Comparison of ENCODE assay signal across 9 cellular contexts in the genomic region with DNA sequence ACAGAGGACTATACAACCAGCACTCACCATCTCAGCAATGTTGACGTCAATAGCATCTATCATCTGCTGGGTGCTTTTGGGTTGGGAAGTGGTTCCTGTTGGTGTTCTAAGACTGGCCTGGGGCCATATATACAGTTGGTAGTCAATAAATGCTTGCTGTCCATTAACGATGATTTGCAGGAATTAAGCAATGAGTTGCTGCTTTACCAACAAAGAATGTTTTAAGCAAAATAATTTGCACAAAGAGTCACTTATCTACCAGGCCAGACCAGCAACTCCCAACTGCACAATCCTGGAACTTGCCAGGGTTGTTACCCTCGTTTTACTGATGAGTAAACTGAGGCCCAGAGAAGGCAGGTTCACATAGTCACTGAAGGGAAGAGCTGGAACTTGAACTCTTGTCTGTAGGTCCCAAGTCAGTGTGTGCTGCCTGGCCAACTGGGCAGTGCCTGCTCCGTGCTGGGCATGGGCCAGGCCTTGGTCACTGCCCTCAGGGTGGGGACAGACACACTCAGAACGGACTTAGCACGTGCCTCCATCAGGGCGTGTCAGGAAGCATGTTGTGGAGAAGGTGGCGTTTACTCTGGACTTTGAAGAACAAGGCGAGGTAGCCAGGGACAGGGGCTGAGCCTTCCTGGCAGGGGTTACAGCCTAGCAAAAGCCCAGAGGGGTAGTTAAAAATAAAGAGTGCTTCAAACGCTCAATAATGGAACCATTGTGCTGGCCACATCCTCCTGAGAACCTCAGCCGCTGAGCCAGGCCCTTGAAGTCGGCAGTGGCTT. TPM values are rescaled to one million over a fixed set of nuclear protein-coding genes. Genes with fewer than 3 reads are reported as not detected.
DNase-seq lines count a peak whose midpoint lies in the region; ATAC-seq lines count a peak whose summit lies in the region.
"Had no signal": no experiment of that assay in that cellular context is flagged by ENCODE, and none has a peak within 500 bp of the region (broad histone marks: within the 10 kb centered on the region; RNA-seq: fewer than 3 reads in every experiment).

No MANE protein-coding gene starts in this region.

- DNase-seq in T-helper 1 cell (no peak), SW480 (ENCODE audit: low spot score) (peak; percentile 77), left kidney (ENCODE audit: low read depth, low spot score) (peak; percentile 31), SK-N-DZ (ENCODE audit: low spot score) (no peak), HPDE6-E6E7 (ENCODE audit: extremely low spot score) (no peak), SKM-1 (lab: John Stamatoyannopoulos, UW; ENCODE audit: unreplicated experiment) (no peak)
- no peak for DNase-seq in stimulated activated naive B cell treated with anti-CD40 and anti-IgM and Interleukin-4, amounts not matched to agents 10 μg/mL and 1 μg/mL and 100 μg/mL, for 72 hours
- DNase-seq: activated CD4-positive, CD25-positive, alpha-beta regulatory T cell treated with anti-CD3 and anti-CD28 coated beads, Interleukin-2, amount 50 U/mL, for 72 hours had no signal

- H3K4me3 Mint-ChIP-seq in T-helper 1 cell treated with Interleukin-12 subunit alpha and Interleukin-12 subunit beta and Interleukin-4 antibody, amounts not matched to agents 30 μg/mL and 1 μg/mL, for 36 hours = peak overlapping the region; percentile 42
- peak overlapping the region in 1 of 2 donors; percentile 36 for H3K4me3 Mint-ChIP-seq in stimulated activated naive B cell treated with anti-CD40 and anti-IgM and Interleukin-4, amounts not matched to agents 10 μg/mL and 1 μg/mL and 100 μg/mL, for 72 hours

- no peaks in the 10 kb centered on the region for H3K9me3 Mint-ChIP-seq in T-helper 1 cell treated with Interleukin-12 subunit alpha and Interleukin-12 subunit beta and Interleukin-4 antibody, amounts not matched to agents 30 μg/mL and 1 μg/mL, for 36 hours
- no peaks in the 10 kb centered on the region for H3K9me3 Mint-ChIP-seq in stimulated activated naive B cell treated with anti-CD40 and anti-IgM and Interleukin-4, amounts not matched to agents 10 μg/mL and 1 μg/mL and 100 μg/mL, for 72 hours

- H3K27ac Mint-ChIP-seq in T-helper 1 cell treated with Interleukin-12 subunit alpha and Interleukin-12 subunit beta and Interleukin-4 antibody, amounts not matched to agents 30 μg/mL and 1 μg/mL, for 36 hours = no peak overlapping the region
- H3K27ac Mint-ChIP-seq in stimulated activated naive B cell treated with anti-CD40 and anti-IgM and Interleukin-4, amounts not matched to agents 10 μg/mL and 1 μg/mL and 100 μg/mL, for 72 hours = peak overlapping the region; percentile 42

- H3K4me1 Mint-ChIP-seq in T-helper 1 cell treated with Interleukin-12 subunit alpha and Interleukin-12 subunit beta and Interleukin-4 antibody, amounts not matched to agents 30 μg/mL and 1 μg/mL, for 36 hours (ENCODE audit: low read depth) = peaks cover 19% of the 10 kb centered on the region
- peaks cover 45 to 54% of the 10 kb centered on the region in 2 donors for H3K4me1 Mint-ChIP-seq in stimulated activated naive B cell treated with anti-CD40 and anti-IgM and Interleukin-4, amounts not matched to agents 10 μg/mL and 1 μg/mL and 100 μg/mL, for 72 hours

- no peaks in the 10 kb centered on the region for H3K27me3 Mint-ChIP-seq in T-helper 1 cell treated with Interleukin-12 subunit alpha and Interleukin-12 subunit beta and Interleukin-4 antibody, amounts not matched to agents 30 μg/mL and 1 μg/mL, for 36 hours (ENCODE audit: low read depth)
- no peaks in the 10 kb centered on the region for H3K27me3 Mint-ChIP-seq in stimulated activated naive B cell treated with anti-CD40 and anti-IgM and Interleukin-4, amounts not matched to agents 10 μg/mL and 1 μg/mL and 100 μg/mL, for 72 hours

- no peak for ATAC-seq in stimulated activated naive B cell treated with anti-CD40 and anti-IgM and Interleukin-4, amounts not matched to agents 10 μg/mL and 1 μg/mL and 100 μg/mL, for 72 hours (replicated peaks)

- no peaks in the 10 kb centered on the region for H3K36me3 Mint-ChIP-seq in T-helper 1 cell treated with Interleukin-12 subunit alpha and Interleukin-12 subunit beta and Interleukin-4 antibody, amounts not matched to agents 30 μg/mL and 1 μg/mL, for 36 hours (ENCODE audit: low read depth)
- H3K36me3 Mint-ChIP-seq in stimulated activated naive B cell treated with anti-CD40 and anti-IgM and Interleukin-4, amounts not matched to agents 10 μg/mL and 1 μg/mL and 100 μg/mL, for 72 hours = peaks cover 5 to 14% of the 10 kb centered on the region in 2 donors

RNA-seq across cellular contexts. Expression of gene SRC, which starts 2.5 kb away (rescaled TPM):
- 43.8 and 54.5 TPM in 2 replicates for polyA plus RNA-seq in SK-N-DZ (2014; cell fraction: cytosol; rRNA removed)
- polyA plus RNA-seq in SK-N-DZ (2014; cell fraction: nucleus; rRNA removed) = 68.7 and 96.4 TPM in 2 replicates

RNA-seq across cellular contexts. Expression of gene MANBAL, which starts 53.9 kb away (rescaled TPM):
- polyA plus RNA-seq in SK-N-DZ (2014; cell fraction: cytosol; rRNA removed) = 25.2 and 27.4 TPM in 2 replicates
- 11.9 and 19.2 TPM in 2 replicates for polyA plus RNA-seq in SK-N-DZ (2014; cell fraction: nucleus; rRNA removed)

Comparison
In these comparisons a context has a peak if more than half of its experiments do, and no peak if none do; other contexts are left out.
1. DNase-seq: peak in SW480 (single experiment) and left kidney (single experiment); none in T-helper 1 cell (0 of 5), stimulated activated naive B cell treated with anti-CD40 and anti-IgM and Interleukin-4, amounts not matched to agents 10 μg/mL and 1 μg/mL and 100 μg/mL, for 72 hours (single experiment), SK-N-DZ (single experiment), HPDE6-E6E7 (single experiment) and SKM-1 (single experiment).